In genomic region chr17:19378416-19379293, GRCh38 we compare ENCODE assay signal across 8 cellular contexts. TPM values are rescaled to one million over a fixed set of nuclear protein-coding genes. Genes with fewer than 3 reads are reported as not detected.
DNase-seq lines count a peak whose midpoint lies in the region; ATAC-seq and TF ChIP-seq lines count a peak whose summit lies in the region.

Gene MAPK7 (plus strand): TSS chr17:19378498. CDS start chr17:19378901, 403 bp downstream.

- peak in 1 of 2 donors; percentile 36 for TF ChIP-seq POLR2A in gastroesophageal sphincter (IDR thresholded peaks at IDR 0.05)

- H3K36me3 Mint-ChIP-seq in osteocyte (ENCODE audit: unreplicated experiment) = peaks cover 17% of the 10 kb centered on the region

- peaks cover 22% of the 10 kb centered on the region for H3K4me1 Mint-ChIP-seq in osteocyte (ENCODE audit: unreplicated experiment)

- TF ChIP-seq CTCF in WERI-Rb-1 (IDR thresholded peaks at IDR 0.05; ENCODE audit: low read depth, low read length) (no peak), gastroesophageal sphincter (IDR thresholded peaks at IDR 0.05) (no peak), osteocyte (IDR thresholded peaks at IDR 0.05) (no peak)

- H3K9me3 Mint-ChIP-seq in osteocyte (ENCODE audit: unreplicated experiment) = no peaks in the 10 kb centered on the region

- no peak for TF ChIP-seq EP300 in gastroesophageal sphincter (IDR thresholded peaks at IDR 0.05)

- H3K4me1 ChIP-seq in gastroesophageal sphincter = peaks cover 0 to 66% (median 20%) of the 10 kb centered on the region in 3 donors

- no peaks in the 10 kb centered on the region for H3K27me3 ChIP-seq in WERI-Rb-1 (ENCODE audit: insufficient read depth, low read depth, severe bottlenecking)
- H3K27me3 ChIP-seq in gastroesophageal sphincter = no peaks in the 10 kb centered on the region

- H3K9me3 ChIP-seq in WERI-Rb-1 (ENCODE audit: severe bottlenecking) = no peaks in the 10 kb centered on the region
- no peaks in the 10 kb centered on the region for H3K9me3 ChIP-seq in gastroesophageal sphincter

- ATAC-seq in HG02642 (IDR thresholded peaks at IDR 0.05; ENCODE audit: poor library complexity, unreplicated experiment) (peak; percentile 13), gastroesophageal sphincter (no peak), HG02970 (IDR thresholded peaks at IDR 0.05; ENCODE audit: low FRiP score, unreplicated experiment) (no peak)

- H3K27ac Mint-ChIP-seq in osteocyte (ENCODE audit: unreplicated experiment) = peak within 1 kb of the TSS; percentile 100

- peak within 1 kb of the TSS; percentile 100 for H3K4me3 Mint-ChIP-seq in osteocyte (ENCODE audit: unreplicated experiment)

- no peaks in the 10 kb centered on the region for H3K27me3 Mint-ChIP-seq in osteocyte (ENCODE audit: unreplicated experiment)

- H3K36me3 ChIP-seq in WERI-Rb-1 = peaks cover 51% of the 10 kb centered on the region
- H3K36me3 ChIP-seq in gastroesophageal sphincter = peaks cover 0 to 43% of the 10 kb centered on the region in 2 donors

- 7% methylated on average over 6 of the region's 68 CpGs; no CpG with 5 or more reads in 1 of the 2 donors for WGBS in gastroesophageal sphincter (ENCODE audit: low coverage in 1 of 2), 2 donors

- H3K27ac ChIP-seq in WERI-Rb-1 (peak within 1 kb of the TSS; percentile 79), gastroesophageal sphincter (peak within 1 kb of the TSS; percentile 88 to 98 (median 94))

- DNase-seq in WERI-Rb-1 (no peak), osteocyte (ENCODE audit: extremely low spot score, unreplicated experiment) (no peak), inferior parietal cortex (ENCODE audit: extremely low spot score) (no peak), NCI-H446 treated with DMSO at 0.1 percent for 48 hours (lab: John Stamatoyannopoulos, UW) (no peak)

- H3K4me3 ChIP-seq in GM08714 (ENCODE audit: low read length) = peak within 1 kb of the TSS; percentile 85
- H3K4me3 ChIP-seq in WERI-Rb-1 (ENCODE audit: low read depth, low read length) = peak within 1 kb of the TSS; percentile 86
- peak within 1 kb of the TSS; percentile 67 to 88 for H3K4me3 ChIP-seq in gastroesophageal sphincter

RNA-seq across cellular contexts. Expression of gene MAPK7, which starts in this region (rescaled TPM):
- total RNA-seq in gastroesophageal sphincter = 10 to 100 TPM; 11.7 to 43.0 (median 28.0) TPM
- total RNA-seq in osteocyte = 33.9 and 37.1 TPM in 2 replicates
